1 cellular context compared by ENCODE assay signal in the genomic region with DNA sequence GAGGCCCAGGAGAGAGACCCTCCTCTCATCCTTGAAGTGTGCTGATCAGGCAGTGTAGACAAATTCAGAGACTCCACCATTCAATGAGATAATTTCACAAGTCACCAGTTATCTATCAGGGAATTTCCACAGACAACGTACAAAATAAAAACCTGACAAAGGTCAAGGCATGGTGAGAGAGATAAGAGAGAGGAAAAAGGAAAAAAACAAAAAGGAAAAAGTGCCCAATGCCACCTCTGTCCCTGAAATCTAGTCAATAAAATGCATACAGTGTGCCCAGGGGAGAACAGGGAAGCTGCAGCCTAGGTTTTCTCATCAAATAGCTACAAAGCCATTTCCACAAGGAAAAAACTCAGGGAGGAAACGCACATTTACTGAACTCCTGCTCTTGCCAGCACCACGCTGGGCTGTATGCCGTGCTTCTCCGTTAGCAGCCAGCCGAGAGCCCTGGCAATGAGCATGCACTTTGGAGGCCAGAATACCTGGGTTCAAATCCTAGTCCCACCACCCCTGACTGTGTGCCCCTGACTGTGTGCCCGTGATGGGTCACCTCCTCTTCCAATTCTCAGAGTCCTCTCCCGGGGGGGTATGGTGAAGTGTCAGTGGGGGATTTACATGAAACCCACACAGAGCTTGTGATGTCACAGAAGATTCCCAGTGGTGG.
TF ChIP-seq lines count a peak whose summit lies in the region.

No MANE protein-coding gene starts in this region.

TF ChIP-seq in K562, 482 proteins besides CTCF, POLR2A, EP300 and RAD21 (continued from another document and continues in another):
- TF ChIP-seq, protein P1, sequence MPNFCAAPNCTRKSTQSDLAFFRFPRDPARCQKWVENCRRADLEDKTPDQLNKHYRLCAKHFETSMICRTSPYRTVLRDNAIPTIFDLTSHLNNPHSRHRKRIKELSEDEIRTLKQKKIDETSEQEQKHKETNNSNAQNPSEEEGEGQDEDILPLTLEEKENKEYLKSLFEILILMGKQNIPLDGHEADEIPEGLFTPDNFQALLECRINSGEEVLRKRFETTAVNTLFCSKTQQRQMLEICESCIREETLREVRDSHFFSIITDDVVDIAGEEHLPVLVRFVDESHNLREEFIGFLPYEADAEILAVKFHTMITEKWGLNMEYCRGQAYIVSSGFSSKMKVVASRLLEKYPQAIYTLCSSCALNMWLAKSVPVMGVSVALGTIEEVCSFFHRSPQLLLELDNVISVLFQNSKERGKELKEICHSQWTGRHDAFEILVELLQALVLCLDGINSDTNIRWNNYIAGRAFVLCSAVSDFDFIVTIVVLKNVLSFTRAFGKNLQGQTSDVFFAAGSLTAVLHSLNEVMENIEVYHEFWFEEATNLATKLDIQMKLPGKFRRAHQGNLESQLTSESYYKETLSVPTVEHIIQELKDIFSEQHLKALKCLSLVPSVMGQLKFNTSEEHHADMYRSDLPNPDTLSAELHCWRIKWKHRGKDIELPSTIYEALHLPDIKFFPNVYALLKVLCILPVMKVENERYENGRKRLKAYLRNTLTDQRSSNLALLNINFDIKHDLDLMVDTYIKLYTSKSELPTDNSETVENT (CRISPR knock-in tag; IDR thresholded peaks at IDR 0.05), result no peak
- TF ChIP-seq, protein P2, sequence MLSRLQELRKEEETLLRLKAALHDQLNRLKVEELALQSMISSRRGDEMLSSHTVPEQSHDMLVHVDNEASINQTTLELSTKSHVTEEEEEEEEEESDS (CRISPR knock-in tag; IDR thresholded peaks at IDR 0.05), result no peak
- TF ChIP-seq KAT8 (IDR thresholded peaks at IDR 0.05; ENCODE audit: low read depth), result no peak
- no peak for TF ChIP-seq SETDB1 (IDR thresholded peaks at IDR 0.05; ENCODE audit: low read length)
- TF ChIP-seq MEF2D (tag; conservative IDR thresholded peaks at IDR 0.05; ENCODE audit: low read depth), result no peak
- no peak for TF ChIP-seq TRIM28 (IDR thresholded peaks at IDR 0.05)
- no peak for TF ChIP-seq BRD4 (IDR thresholded peaks at IDR 0.05)
- TF ChIP-seq, protein P3, sequence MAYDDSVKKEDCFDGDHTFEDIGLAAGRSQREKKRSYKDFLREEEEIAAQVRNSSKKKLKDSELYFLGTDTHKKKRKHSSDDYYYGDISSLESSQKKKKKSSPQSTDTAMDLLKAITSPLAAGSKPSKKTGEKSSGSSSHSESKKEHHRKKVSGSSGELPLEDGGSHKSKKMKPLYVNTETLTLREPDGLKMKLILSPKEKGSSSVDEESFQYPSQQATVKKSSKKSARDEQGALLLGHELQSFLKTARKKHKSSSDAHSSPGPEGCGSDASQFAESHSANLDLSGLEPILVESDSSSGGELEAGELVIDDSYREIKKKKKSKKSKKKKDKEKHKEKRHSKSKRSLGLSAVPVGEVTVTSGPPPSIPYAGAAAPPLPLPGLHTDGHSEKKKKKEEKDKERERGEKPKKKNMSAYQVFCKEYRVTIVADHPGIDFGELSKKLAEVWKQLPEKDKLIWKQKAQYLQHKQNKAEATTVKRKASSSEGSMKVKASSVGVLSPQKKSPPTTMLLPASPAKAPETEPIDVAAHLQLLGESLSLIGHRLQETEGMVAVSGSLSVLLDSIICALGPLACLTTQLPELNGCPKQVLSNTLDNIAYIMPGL (CRISPR knock-in tag; IDR thresholded peaks at IDR 0.05), result no peak
- TF ChIP-seq, protein P4, sequence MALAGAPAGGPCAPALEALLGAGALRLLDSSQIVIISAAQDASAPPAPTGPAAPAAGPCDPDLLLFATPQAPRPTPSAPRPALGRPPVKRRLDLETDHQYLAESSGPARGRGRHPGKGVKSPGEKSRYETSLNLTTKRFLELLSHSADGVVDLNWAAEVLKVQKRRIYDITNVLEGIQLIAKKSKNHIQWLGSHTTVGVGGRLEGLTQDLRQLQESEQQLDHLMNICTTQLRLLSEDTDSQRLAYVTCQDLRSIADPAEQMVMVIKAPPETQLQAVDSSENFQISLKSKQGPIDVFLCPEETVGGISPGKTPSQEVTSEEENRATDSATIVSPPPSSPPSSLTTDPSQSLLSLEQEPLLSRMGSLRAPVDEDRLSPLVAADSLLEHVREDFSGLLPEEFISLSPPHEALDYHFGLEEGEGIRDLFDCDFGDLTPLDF (CRISPR knock-in tag; IDR thresholded peaks at IDR 0.05), result no peak
- TF ChIP-seq TGIF2 (CRISPR knock-in tag; IDR thresholded peaks at IDR 0.05), result no peak
- TF ChIP-seq, protein P5, sequence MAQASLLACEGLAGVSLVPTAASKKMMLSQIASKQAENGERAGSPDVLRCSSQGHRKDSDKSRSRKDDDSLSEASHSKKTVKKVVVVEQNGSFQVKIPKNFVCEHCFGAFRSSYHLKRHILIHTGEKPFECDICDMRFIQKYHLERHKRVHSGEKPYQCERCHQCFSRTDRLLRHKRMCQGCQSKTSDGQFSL (CRISPR knock-in tag; IDR thresholded peaks at IDR 0.05), result no peak
- TF ChIP-seq, protein P5 (tag; IDR thresholded peaks at IDR 0.05), result no peak
- no peak for TF ChIP-seq RBM25 (IDR thresholded peaks at IDR 0.05; ENCODE audit: low read depth, low read length, severe bottlenecking)
- TF ChIP-seq ZNF316 (IDR thresholded peaks at IDR 0.05), result no peak
- TF ChIP-seq, protein P6, sequence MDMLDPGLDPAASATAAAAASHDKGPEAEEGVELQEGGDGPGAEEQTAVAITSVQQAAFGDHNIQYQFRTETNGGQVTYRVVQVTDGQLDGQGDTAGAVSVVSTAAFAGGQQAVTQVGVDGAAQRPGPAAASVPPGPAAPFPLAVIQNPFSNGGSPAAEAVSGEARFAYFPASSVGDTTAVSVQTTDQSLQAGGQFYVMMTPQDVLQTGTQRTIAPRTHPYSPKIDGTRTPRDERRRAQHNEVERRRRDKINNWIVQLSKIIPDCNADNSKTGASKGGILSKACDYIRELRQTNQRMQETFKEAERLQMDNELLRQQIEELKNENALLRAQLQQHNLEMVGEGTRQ (CRISPR knock-in tag; IDR thresholded peaks at IDR 0.05), result no peak
- peak; percentile 88 for TF ChIP-seq TAL1 (IDR thresholded peaks at IDR 0.05)
- TF ChIP-seq ZSCAN29 (IDR thresholded peaks at IDR 0.05), result peak; percentile 88
- TF ChIP-seq MCM3 (IDR thresholded peaks at IDR 0.05), result no peak
- TF ChIP-seq BMI1 (IDR thresholded peaks at IDR 0.05; ENCODE audit: low read length), result no peak
- peak; percentile 60 for TF ChIP-seq SOX6 (IDR thresholded peaks at IDR 0.05)
- TF ChIP-seq PML (IDR thresholded peaks at IDR 0.05; ENCODE audit: low read length), result peak; percentile 31; the same call in 1 of the 2 replicates
- TF ChIP-seq PHB2 (IDR thresholded peaks at IDR 0.05; ENCODE audit: low read depth), result peak; percentile 47; the same call in 1 of the 2 replicates
- TF ChIP-seq NCOA4 (IDR thresholded peaks at IDR 0.05; ENCODE audit: partially characterized antibody), result no peak
- no peak for TF ChIP-seq STAG1 (CRISPR knock-in tag; IDR thresholded peaks at IDR 0.05; ENCODE audit: borderline replicate concordance)
- TF ChIP-seq ZFP1 (CRISPR knock-in tag; IDR thresholded peaks at IDR 0.05), result no peak
- TF ChIP-seq LCOR (CRISPR knock-in tag; IDR thresholded peaks at IDR 0.05), result no peak
- no peak for TF ChIP-seq ZC3H11A (IDR thresholded peaks at IDR 0.05; ENCODE audit: low read depth, low read length)
- no peak for TF ChIP-seq NFE2 (IDR thresholded peaks at IDR 0.05; ENCODE audit: low read depth)
- TF ChIP-seq, protein P7, sequence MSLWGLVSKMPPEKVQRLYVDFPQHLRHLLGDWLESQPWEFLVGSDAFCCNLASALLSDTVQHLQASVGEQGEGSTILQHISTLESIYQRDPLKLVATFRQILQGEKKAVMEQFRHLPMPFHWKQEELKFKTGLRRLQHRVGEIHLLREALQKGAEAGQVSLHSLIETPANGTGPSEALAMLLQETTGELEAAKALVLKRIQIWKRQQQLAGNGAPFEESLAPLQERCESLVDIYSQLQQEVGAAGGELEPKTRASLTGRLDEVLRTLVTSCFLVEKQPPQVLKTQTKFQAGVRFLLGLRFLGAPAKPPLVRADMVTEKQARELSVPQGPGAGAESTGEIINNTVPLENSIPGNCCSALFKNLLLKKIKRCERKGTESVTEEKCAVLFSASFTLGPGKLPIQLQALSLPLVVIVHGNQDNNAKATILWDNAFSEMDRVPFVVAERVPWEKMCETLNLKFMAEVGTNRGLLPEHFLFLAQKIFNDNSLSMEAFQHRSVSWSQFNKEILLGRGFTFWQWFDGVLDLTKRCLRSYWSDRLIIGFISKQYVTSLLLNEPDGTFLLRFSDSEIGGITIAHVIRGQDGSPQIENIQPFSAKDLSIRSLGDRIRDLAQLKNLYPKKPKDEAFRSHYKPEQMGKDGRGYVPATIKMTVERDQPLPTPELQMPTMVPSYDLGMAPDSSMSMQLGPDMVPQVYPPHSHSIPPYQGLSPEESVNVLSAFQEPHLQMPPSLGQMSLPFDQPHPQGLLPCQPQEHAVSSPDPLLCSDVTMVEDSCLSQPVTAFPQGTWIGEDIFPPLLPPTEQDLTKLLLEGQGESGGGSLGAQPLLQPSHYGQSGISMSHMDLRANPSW (CRISPR knock-in tag; IDR thresholded peaks at IDR 0.05), result no peak
- no peak for TF ChIP-seq ZNF23 (CRISPR knock-in tag; IDR thresholded peaks at IDR 0.05)
- 0 out of 4 replicates have a peak, but pooled peaks of 1 of the 2 experiments have one; percentile 18 for TF ChIP-seq HDAC1 (IDR thresholded peaks at IDR 0.05)
- TF ChIP-seq, protein P8, sequence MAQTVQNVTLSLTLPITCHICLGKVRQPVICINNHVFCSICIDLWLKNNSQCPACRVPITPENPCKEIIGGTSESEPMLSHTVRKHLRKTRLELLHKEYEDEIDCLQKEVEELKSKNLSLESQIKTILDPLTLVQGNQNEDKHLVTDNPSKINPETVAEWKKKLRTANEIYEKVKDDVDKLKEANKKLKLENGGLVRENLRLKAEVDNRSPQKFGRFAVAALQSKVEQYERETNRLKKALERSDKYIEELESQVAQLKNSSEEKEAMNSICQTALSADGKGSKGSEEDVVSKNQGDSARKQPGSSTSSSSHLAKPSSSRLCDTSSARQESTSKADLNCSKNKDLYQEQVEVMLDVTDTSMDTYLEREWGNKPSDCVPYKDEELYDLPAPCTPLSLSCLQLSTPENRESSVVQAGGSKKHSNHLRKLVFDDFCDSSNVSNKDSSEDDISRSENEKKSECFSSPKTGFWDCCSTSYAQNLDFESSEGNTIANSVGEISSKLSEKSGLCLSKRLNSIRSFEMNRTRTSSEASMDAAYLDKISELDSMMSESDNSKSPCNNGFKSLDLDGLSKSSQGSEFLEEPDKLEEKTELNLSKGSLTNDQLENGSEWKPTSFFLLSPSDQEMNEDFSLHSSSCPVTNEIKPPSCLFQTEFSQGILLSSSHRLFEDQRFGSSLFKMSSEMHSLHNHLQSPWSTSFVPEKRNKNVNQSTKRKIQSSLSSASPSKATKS (CRISPR knock-in tag; IDR thresholded peaks at IDR 0.05), result no peak
- TF ChIP-seq GTF2A2 (tag; IDR thresholded peaks at IDR 0.05), result no peak
- peak; percentile 77 for TF ChIP-seq TCF3 (CRISPR knock-in tag; IDR thresholded peaks at IDR 0.05)
- no peak for TF ChIP-seq ETV5 (CRISPR knock-in tag; IDR thresholded peaks at IDR 0.05; ENCODE audit: low read depth)
- TF ChIP-seq, protein P9, sequence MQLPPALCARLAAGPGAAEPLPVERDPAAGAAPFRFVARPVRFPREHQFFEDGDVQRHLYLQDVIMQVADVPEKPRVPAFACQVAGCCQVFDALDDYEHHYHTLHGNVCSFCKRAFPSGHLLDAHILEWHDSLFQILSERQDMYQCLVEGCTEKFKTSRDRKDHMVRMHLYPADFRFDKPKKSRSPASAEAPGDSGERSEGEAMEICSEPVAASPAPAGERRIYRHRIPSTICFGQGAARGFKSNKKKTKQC (CRISPR knock-in tag; IDR thresholded peaks at IDR 0.05), result no peak
- no peak for TF ChIP-seq NR2F6 (CRISPR knock-in tag; IDR thresholded peaks at IDR 0.05)
- TF ChIP-seq, protein P10, sequence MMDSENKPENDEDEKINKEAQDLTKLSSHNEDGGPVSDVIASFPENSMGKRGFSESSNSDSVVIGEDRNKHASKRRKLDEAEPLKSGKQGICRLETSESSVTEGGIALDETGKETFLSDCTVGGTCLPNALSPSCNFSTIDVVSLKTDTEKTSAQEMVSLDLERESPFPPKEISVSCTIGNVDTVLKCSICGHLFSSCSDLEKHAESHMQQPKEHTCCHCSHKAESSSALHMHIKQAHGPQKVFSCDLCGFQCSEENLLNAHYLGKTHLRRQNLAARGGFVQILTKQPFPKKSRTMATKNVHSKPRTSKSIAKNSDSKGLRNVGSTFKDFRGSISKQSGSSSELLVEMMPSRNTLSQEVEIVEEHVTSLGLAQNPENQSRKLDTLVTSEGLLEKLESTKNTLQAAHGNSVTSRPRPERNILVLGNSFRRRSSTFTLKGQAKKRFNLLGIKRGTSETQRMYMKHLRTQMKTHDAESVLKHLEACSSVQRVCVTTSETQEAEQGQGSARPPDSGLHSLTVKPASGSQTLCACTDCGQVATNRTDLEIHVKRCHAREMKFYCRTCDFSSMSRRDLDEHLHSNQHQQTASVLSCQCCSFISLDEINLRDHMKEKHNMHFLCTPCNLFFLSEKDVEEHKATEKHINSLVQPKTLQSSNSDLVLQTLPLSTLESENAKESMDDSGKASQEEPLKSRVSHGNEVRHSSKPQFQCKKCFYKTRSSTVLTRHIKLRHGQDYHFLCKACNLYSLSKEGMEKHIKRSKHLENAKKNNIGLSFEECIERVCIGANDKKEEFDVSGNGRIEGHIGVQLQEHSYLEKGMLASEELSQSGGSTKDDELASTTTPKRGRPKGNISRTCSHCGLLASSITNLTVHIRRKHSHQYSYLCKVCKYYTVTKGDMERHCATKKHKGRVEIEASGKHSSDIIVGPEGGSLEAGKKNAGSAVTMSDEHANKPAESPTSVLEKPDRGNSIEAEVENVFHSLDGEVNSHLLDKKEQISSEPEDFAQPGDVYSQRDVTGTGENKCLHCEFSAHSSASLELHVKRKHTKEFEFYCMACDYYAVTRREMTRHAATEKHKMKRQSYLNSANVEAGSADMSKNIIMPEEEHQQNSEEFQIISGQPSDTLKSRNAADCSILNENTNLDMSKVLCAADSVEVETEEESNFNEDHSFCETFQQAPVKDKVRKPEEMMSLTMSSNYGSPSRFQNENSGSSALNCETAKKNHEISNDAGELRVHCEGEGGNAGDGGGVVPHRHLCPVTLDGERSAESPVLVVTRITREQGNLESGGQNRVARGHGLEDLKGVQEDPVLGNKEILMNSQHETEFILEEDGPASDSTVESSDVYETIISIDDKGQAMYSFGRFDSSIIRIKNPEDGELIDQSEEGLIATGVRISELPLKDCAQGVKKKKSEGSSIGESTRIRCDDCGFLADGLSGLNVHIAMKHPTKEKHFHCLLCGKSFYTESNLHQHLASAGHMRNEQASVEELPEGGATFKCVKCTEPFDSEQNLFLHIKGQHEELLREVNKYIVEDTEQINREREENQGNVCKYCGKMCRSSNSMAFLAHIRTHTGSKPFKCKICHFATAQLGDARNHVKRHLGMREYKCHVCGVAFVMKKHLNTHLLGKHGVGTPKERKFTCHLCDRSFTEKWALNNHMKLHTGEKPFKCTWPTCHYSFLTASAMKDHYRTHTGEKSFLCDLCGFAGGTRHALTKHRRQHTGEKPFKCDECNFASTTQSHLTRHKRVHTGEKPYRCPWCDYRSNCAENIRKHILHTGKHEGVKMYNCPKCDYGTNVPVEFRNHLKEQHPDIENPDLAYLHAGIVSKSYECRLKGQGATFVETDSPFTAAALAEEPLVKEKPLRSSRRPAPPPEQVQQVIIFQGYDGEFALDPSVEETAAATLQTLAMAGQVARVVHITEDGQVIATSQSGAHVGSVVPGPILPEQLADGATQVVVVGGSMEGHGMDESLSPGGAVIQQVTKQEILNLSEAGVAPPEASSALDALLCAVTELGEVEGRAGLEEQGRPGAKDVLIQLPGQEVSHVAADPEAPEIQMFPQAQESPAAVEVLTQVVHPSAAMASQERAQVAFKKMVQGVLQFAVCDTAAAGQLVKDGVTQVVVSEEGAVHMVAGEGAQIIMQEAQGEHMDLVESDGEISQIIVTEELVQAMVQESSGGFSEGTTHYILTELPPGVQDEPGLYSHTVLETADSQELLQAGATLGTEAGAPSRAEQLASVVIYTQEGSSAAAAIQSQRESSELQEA (IDR thresholded peaks at IDR 0.05; ENCODE audit: low read depth), result no peak
- TF ChIP-seq ZNF324 (CRISPR knock-in tag; IDR thresholded peaks at IDR 0.05), result no peak
- TF ChIP-seq ARID2 (IDR thresholded peaks at IDR 0.05), result no peak
- no peak for TF ChIP-seq POLR2AphosphoS2 (IDR thresholded peaks at IDR 0.05; ENCODE audit: low read length)
